In genomic region chr1:151944110-151944858, GRCh38 we compare ENCODE assay signal across 9 cellular contexts. TPM values are rescaled to one million over a fixed set of nuclear protein-coding genes. Genes with fewer than 3 reads are reported as not detected.
A peak's percentile ranks its signal among the peaks of the same experiment; 100 is the strongest.
DNase-seq lines count a peak whose midpoint lies in the region; ATAC-seq, FAIRE-seq and TF ChIP-seq lines count a peak whose summit lies in the region.
"Had no signal": no experiment of that assay in that cellular context is flagged by ENCODE, and none has a peak within 500 bp of the region (broad histone marks: within the 10 kb centered on the region; RNA-seq: fewer than 3 reads in every experiment).

No MANE protein-coding gene starts in this region.

- no peaks in the 10 kb centered on the region for H3K27me3 ChIP-seq in CD4-positive, alpha-beta T cell (ENCODE audit: control insufficient read depth, insufficient read depth, low read length)
- H3K27me3 ChIP-seq in esophagus muscularis mucosa (no peaks in the 10 kb centered on the region), pancreas (no peaks in the 10 kb centered on the region)

- CTCF ChIA-PET in CD4-positive, alpha-beta T cell (lab: Charles Lee): interaction anchor here (0.6 to 1.2 kb wide), 3 partner anchors 57 to 749 kb away, joined by 3 to 5 read pairs (median 3); partner anchors contain the start of gene S100A11

- POLR2A ChIA-PET in CD4-positive, alpha-beta T cell (lab: Charles Lee): interaction anchor here (0.9 to 1.0 kb wide), 2 partner anchors 9 to 20 kb away, joined by 3 to 4 read pairs; no protein-coding TSS in a partner anchor

- DNase-seq in CD4-positive, alpha-beta T cell: no peak
- peak; percentile 17 for DNase-seq in NCI-H748 treated with DMSO at 0.1 percent for 48 hours (lab: John Stamatoyannopoulos, UW)
- peak; percentile 81 for DNase-seq in esophagus muscularis mucosa (ENCODE audit: extremely low spot score)
- DNase-seq in pancreas: no peak
- DNase-seq in kidney tubule cell (ENCODE audit: low spot score): no peak
- no peak for DNase-seq in activated gamma-delta T cell treated with Interleukin-2 at 50 U/mL for 16 hours
- DNase-seq in NK-92 (lab: John Stamatoyannopoulos, UW; ENCODE audit: unreplicated experiment): no peak

- no peak for FAIRE-seq in pancreas (lab: Jason Lieb, UNC)
- FAIRE-seq: TTC549 had no signal

- 59% methylated on average over 6 of the region's 7 CpGs for WGBS in esophagus muscularis mucosa
- 35 to 40% methylated on average over 7 of the region's 7 CpGs for WGBS in pancreas, 2 donors

- ATAC-seq in CD4-positive, alpha-beta T cell (ENCODE audit: poor library complexity): no peak
- ATAC-seq in pancreas (peak; percentile 13 to 28 (median 15)), GM18502 (IDR thresholded peaks at IDR 0.05; ENCODE audit: poor library complexity, unreplicated experiment) (no peak)

- no peak overlapping the region for H3K4me3 ChIP-seq in esophagus muscularis mucosa
- H3K4me3 ChIP-seq in pancreas: no peak overlapping the region

- H3K4me1 ChIP-seq in esophagus muscularis mucosa: peaks cover 56 to 77% (median 71%) of the 10 kb centered on the region in 4 donors
- H3K4me1 ChIP-seq in pancreas: peaks cover 0 to 29% (median 0%) of the 10 kb centered on the region in 3 donors

- no peak for TF ChIP-seq POLR2A in esophagus muscularis mucosa (IDR thresholded peaks at IDR 0.05; ENCODE audit: low read depth)

- no peak for TF ChIP-seq CTCF in CD4-positive, alpha-beta T cell (IDR thresholded peaks at IDR 0.05)
- no peak for TF ChIP-seq CTCF in esophagus muscularis mucosa (IDR thresholded peaks at IDR 0.05)
- TF ChIP-seq CTCF in pancreas (IDR thresholded peaks at IDR 0.05): no peak

- H3K36me3 ChIP-seq in esophagus muscularis mucosa (no peaks in the 10 kb centered on the region), pancreas (no peaks in the 10 kb centered on the region)

- TF ChIP-seq EP300 in esophagus muscularis mucosa (IDR thresholded peaks at IDR 0.05): no peak

- peak overlapping the region; percentile 88 for H3K27ac Mint-ChIP-seq in CD4-positive, alpha-beta T cell

- H3K9me3 ChIP-seq in CD4-positive, alpha-beta T cell (ENCODE audit: control insufficient read depth, low read length): no peaks in the 10 kb centered on the region
- H3K9me3 ChIP-seq in esophagus muscularis mucosa (no peaks in the 10 kb centered on the region), pancreas (no peaks in the 10 kb centered on the region)

- no peaks in the 10 kb centered on the region for H3K9me3 Mint-ChIP-seq in CD4-positive, alpha-beta T cell

- peaks cover 43% of the 10 kb centered on the region for H3K4me1 Mint-ChIP-seq in CD4-positive, alpha-beta T cell (ENCODE audit: low read depth)

- H3K4me3 Mint-ChIP-seq in CD4-positive, alpha-beta T cell: no peak overlapping the region

- intact Hi-C loops in CD4-positive, alpha-beta T cell (cut with DNase I, micrococcal nuclease): no loop called here
- intact Hi-C loops in esophagus muscularis mucosa (cut with DNase I) (no loop called here), pancreas (cut with DNase I) (no loop called here)

- H3K27ac ChIP-seq in CD4-positive, alpha-beta T cell (ENCODE audit: low read depth, low read length): no peak overlapping the region
- H3K27ac ChIP-seq in esophagus muscularis mucosa (replicated peaks in 1 of 4): peak overlapping the region; percentile 74 to 84 (median 79)
- peak overlapping the region in 1 of 4 donors; percentile 54 for H3K27ac ChIP-seq in pancreas

- no peaks in the 10 kb centered on the region for H3K36me3 Mint-ChIP-seq in CD4-positive, alpha-beta T cell (ENCODE audit: low read depth)

- H3K27me3 Mint-ChIP-seq in CD4-positive, alpha-beta T cell: peaks cover 5% of the 10 kb centered on the region

RNA-seq across cellular contexts. Expression of gene THEM4, which starts 35.0 kb away (rescaled TPM):
- total RNA-seq in CD4-positive, alpha-beta T cell: 10 to 100 TPM; 24.0 to 24.5 TPM
- total RNA-seq in esophagus muscularis mucosa (10 to 100 TPM; 13.2 to 15.7 (median 14.3) TPM), pancreas (10 to 100 TPM in 1 of 6 donors, 1 to 10 TPM in 5; 6.1 to 11.3 (median 8.0) TPM)
- 10 to 100 TPM; 17.8 to 27.8 TPM for polyA plus RNA-seq in pancreas

RNA-seq across cellular contexts. Expression of gene S100A10, which starts 49.4 kb away (rescaled TPM):
- total RNA-seq in CD4-positive, alpha-beta T cell: 100 to 1,000 TPM; 189 to 204 TPM
- total RNA-seq in esophagus muscularis mucosa: 100 to 1,000 TPM in 2 of 4 donors, 10 to 100 TPM in 2; 82.5 to 214 (median 105) TPM
- 100 to 1,000 TPM in 2 of 6 donors, 10 to 100 TPM in 4; 34.3 to 211 (median 74.6) TPM for total RNA-seq in pancreas
- polyA plus RNA-seq in pancreas: 100 to 1,000 TPM; 203 to 269 TPM

Comparison
In these comparisons a context has a peak if more than half of its experiments do, and no peak if none do; other contexts are left out.
1. ATAC-seq: peak in pancreas (4 of 4); none in CD4-positive, alpha-beta T cell (single experiment) and GM18502 (single experiment).
2. DNase-seq: peak in NCI-H748 treated with DMSO at 0.1 percent for 48 hours (single experiment) and esophagus muscularis mucosa (single experiment); none in CD4-positive, alpha-beta T cell (0 of 10), pancreas (0 of 6), kidney tubule cell (single experiment), activated gamma-delta T cell treated with Interleukin-2 at 50 U/mL for 16 hours (single experiment) and NK-92 (single experiment).